In the genomic region with DNA sequence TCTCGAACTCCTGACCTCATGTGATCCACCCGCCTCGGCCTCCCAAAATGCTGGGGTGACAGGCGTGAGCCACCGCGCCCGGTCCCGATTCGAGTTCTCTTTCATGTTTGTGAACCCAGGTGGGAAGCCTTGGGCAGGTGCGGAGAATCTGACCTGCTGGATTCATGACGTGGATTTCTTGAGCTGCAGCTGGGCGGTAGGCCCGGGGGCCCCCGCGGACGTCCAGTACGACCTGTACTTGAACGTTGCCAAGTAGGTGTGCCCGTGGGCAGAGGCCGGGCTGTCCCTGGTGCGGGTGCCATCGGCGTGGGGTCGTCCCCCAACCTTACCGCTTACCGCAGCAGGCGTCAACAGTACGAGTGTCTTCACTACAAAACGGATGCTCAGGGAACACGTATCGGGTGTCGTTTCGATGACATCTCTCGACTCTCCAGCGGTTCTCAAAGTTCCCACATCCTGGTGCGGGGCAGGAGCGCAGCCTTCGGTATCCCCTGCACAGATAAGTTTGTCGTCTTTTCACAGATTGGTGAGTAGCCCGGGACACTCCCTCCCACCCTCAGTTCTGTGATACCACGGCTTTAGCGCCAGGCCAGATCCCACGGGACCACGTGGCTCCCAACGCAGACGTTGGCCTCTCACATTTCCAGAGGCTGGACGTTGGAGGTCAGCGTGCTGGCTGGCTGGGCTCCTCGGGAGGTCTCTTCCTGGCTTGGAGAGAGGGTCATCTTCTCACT, we compare ENCODE assay signal across 18 cellular contexts. TPM values are rescaled to one million over a fixed set of nuclear protein-coding genes. Genes with fewer than 3 reads are reported as not detected.
DNase-seq lines count a peak whose midpoint lies in the region; ATAC-seq and TF ChIP-seq lines count a peak whose summit lies in the region.
"Had no signal": no experiment of that assay in that cellular context is flagged by ENCODE, and none has a peak within 500 bp of the region (broad histone marks: within the 10 kb centered on the region; RNA-seq: fewer than 3 reads in every experiment).

No MANE protein-coding gene starts in this region.

- H3K36me3 Mint-ChIP-seq in chondrocyte (ENCODE audit: low read depth): no peaks in the 10 kb centered on the region
- H3K36me3 Mint-ChIP-seq in naive thymus-derived CD4-positive, alpha-beta T cell: peaks cover 0 to 24% (median 0%) of the 10 kb centered on the region in 5 donors
- H3K36me3 Mint-ChIP-seq: CD4-positive, CD25-positive, alpha-beta regulatory T cell had no signal

- POLR2A ChIA-PET in naive thymus-derived CD4-positive, alpha-beta T cell (lab: Charles Lee): no interaction called here

- no peak overlapping the region for H3K27ac ChIP-seq in right cardiac atrium (ENCODE audit: low read length)
- no peak overlapping the region for H3K27ac ChIP-seq in naive thymus-derived CD4-positive, alpha-beta T cell (ENCODE audit: low read depth, low read length)
- H3K27ac ChIP-seq in aorta (ENCODE audit: low read depth in 1 of 2, low read length in 2 of 2): no peak overlapping the region
- H3K27ac ChIP-seq: BLaER1 treated with 17β-estradiol and CSF1 and Interleukin-3, amounts not matched to agents 10 nM and 100 nM; GM23248 had no signal

- ATAC-seq in right cardiac atrium: peak; percentile 33 to 38
- ATAC-seq in naive thymus-derived CD4-positive, alpha-beta T cell: peak; percentile 12
- ATAC-seq in aorta (ENCODE audit: low FRiP score): peak; percentile 50
- ATAC-seq: HepG2, K562 had no signal

- H3K36me3 ChIP-seq in naive thymus-derived CD4-positive, alpha-beta T cell (ENCODE audit: control insufficient read depth in 2 of 3, insufficient read depth in 3 of 3, low read length in 3 of 3): no peaks in the 10 kb centered on the region
- H3K36me3 ChIP-seq in aorta (ENCODE audit: control insufficient read depth in 1 of 2, insufficient read depth in 2 of 2, low read length in 1 of 2): no peaks in the 10 kb centered on the region

- DNase-seq in right cardiac atrium: peak in 1 of 3 donors; percentile 64
- no peak for DNase-seq in cardiac septum (ENCODE audit: low spot score)
- DNase-seq in chondrocyte (ENCODE audit: low spot score): peak; percentile 84
- no peak for DNase-seq in naive thymus-derived CD4-positive, alpha-beta T cell
- peak in 1 of 2 donors; percentile 70 for DNase-seq in aorta
- no peak for DNase-seq in stimulated activated CD4-positive, alpha-beta T cell treated with anti-CD3 and anti-CD28 coated beads, Interleukin-12 subunit alpha, Interleukin-12 subunit beta, amount 100 ng/mL, for 4 hours
- no peak for DNase-seq in superior temporal gyrus (ENCODE audit: extremely low spot score)
- DNase-seq in stimulated activated CD4-positive, alpha-beta T cell treated with anti-CD3 and anti-CD28 coated beads, Interleukin-2, amount 100 ng/mL, for 48 hours: no peak
- DNase-seq: 8988T; ACHN; CD4-positive, CD25-positive, alpha-beta regulatory T cell; DMS 273 treated with DMSO at 0.1 percent for 48 hours; GM23248; H7 had no signal

- TF ChIP-seq CTCF in chondrocyte (IDR thresholded peaks at IDR 0.05): no peak

- H3K4me3 ChIP-seq in right cardiac atrium (ENCODE audit: low read length) (no peak overlapping the region), aorta (ENCODE audit: low read length in 2 of 2) (no peak overlapping the region)
- no peak overlapping the region for H3K4me3 ChIP-seq in naive thymus-derived CD4-positive, alpha-beta T cell (ENCODE audit: low read length)
- H3K4me3 ChIP-seq: GM23248, K562 had no signal

- H3K9me3 ChIP-seq in right cardiac atrium (ENCODE audit: control insufficient read depth, low read length): no peaks in the 10 kb centered on the region
- H3K9me3 ChIP-seq in naive thymus-derived CD4-positive, alpha-beta T cell (ENCODE audit: control insufficient read depth in 2 of 3, low read length in 3 of 3): no peaks in the 10 kb centered on the region
- no peaks in the 10 kb centered on the region for H3K9me3 ChIP-seq in aorta (ENCODE audit: control insufficient read depth, low read length)

- no peak overlapping the region for H3K27ac Mint-ChIP-seq in chondrocyte (ENCODE audit: unreplicated experiment)
- H3K27ac Mint-ChIP-seq in naive thymus-derived CD4-positive, alpha-beta T cell: no peak overlapping the region

- no peaks in the 10 kb centered on the region for H3K9me3 Mint-ChIP-seq in chondrocyte (ENCODE audit: low read depth)
- H3K9me3 Mint-ChIP-seq in naive thymus-derived CD4-positive, alpha-beta T cell: no peaks in the 10 kb centered on the region

- no peak overlapping the region for H3K4me3 Mint-ChIP-seq in chondrocyte (ENCODE audit: unreplicated experiment)
- H3K4me3 Mint-ChIP-seq in naive thymus-derived CD4-positive, alpha-beta T cell: no peak overlapping the region
- H3K4me3 Mint-ChIP-seq: CD4-positive, CD25-positive, alpha-beta regulatory T cell had no signal

- H3K27me3 Mint-ChIP-seq in chondrocyte (ENCODE audit: low read depth): no peaks in the 10 kb centered on the region
- no peaks in the 10 kb centered on the region for H3K27me3 Mint-ChIP-seq in naive thymus-derived CD4-positive, alpha-beta T cell
- H3K27me3 Mint-ChIP-seq: CD4-positive, CD25-positive, alpha-beta regulatory T cell had no signal

- WGBS in right cardiac atrium: 91% methylated on average over 49 of the region's 49 CpGs
- 92 to 93% methylated on average over 48 to 49 of the region's 49 CpGs for WGBS in aorta, 2 donors

- H3K27me3 ChIP-seq in right cardiac atrium (ENCODE audit: control insufficient read depth, insufficient read depth) (no peaks in the 10 kb centered on the region), aorta (ENCODE audit: control insufficient read depth in 1 of 2, insufficient read depth in 2 of 2, low read length in 1 of 2) (no peaks in the 10 kb centered on the region)
- no peaks in the 10 kb centered on the region for H3K27me3 ChIP-seq in naive thymus-derived CD4-positive, alpha-beta T cell (ENCODE audit: control insufficient read depth in 2 of 2, insufficient read depth in 2 of 2, low read length in 2 of 2)
- H3K27me3 ChIP-seq: BLaER1 treated with 17β-estradiol and CSF1 and Interleukin-3, amounts not matched to agents 10 nM and 100 nM had no signal

- CTCF ChIA-PET in naive thymus-derived CD4-positive, alpha-beta T cell (lab: Charles Lee): no interaction called here

- H3K4me1 ChIP-seq in right cardiac atrium (ENCODE audit: control insufficient read depth, insufficient read depth, low read length) (no peaks in the 10 kb centered on the region), aorta (ENCODE audit: control insufficient read depth in 1 of 2, insufficient read depth in 2 of 2, low read length in 2 of 2) (no peaks in the 10 kb centered on the region)
- H3K4me1 ChIP-seq in naive thymus-derived CD4-positive, alpha-beta T cell (ENCODE audit: control insufficient read depth in 2 of 2, insufficient read depth in 2 of 2, low read length in 2 of 2): no peaks in the 10 kb centered on the region

- intact Hi-C loops in right cardiac atrium (cut with DNase I) (no loop called here), cardiac septum (cut with DNase I) (no loop called here), aorta (cut with DNase I) (no loop called here)
- intact Hi-C loops in naive thymus-derived CD4-positive, alpha-beta T cell (cut with micrococcal nuclease): no loop called here

- no peaks in the 10 kb centered on the region for H3K4me1 Mint-ChIP-seq in chondrocyte (ENCODE audit: low read depth)
- peaks cover 0 to 14% (median 8%) of the 10 kb centered on the region in 7 donors for H3K4me1 Mint-ChIP-seq in naive thymus-derived CD4-positive, alpha-beta T cell

RNA-seq across cellular contexts. Expression of a gene that starts 15.6 kb away (rescaled TPM):
- total RNA-seq in right cardiac atrium (1 to 10 TPM; 2.6 to 4.4 (median 3.1) TPM), cardiac septum (7.6 TPM), chondrocyte (0.23 to 0.47 TPM in 2 of 3 replicates, not detected in the other), aorta (10 to 100 TPM in 1 of 2 donors, 1 to 10 TPM in 1; 6.3 to 21.9 TPM)
- polyA plus RNA-seq in right cardiac atrium (8.7 TPM), aorta (under 1 TPM in 1 of 2 donors, not detected in 1; 0.95 TPM)
- total RNA-seq in naive thymus-derived CD4-positive, alpha-beta T cell: 10 to 100 TPM in 2 of 5 experiments, 1 to 10 TPM in 1, not detected in 2; 7.9 to 23.7 (median 10.5) TPM
- under 1 TPM; 0.12 to 0.16 TPM for polyA plus RNA-seq in naive thymus-derived CD4-positive, alpha-beta T cell
- total RNA-seq: G401, GM23248, HepG2, K562 had no signal
- polyA plus RNA-seq: HepG2, K562 had no signal

RNA-seq across cellular contexts. Expression of a gene that starts 39.8 kb away (rescaled TPM):
- total RNA-seq in right cardiac atrium (100 to 1,000 TPM; 154 to 228 (median 193) TPM), cardiac septum (147 TPM), chondrocyte (270 to 332 TPM (median 327 TPM) in 3 replicates), aorta (100 to 1,000 TPM; 207 to 212 TPM)
- polyA plus RNA-seq in right cardiac atrium (159 TPM), aorta (100 to 1,000 TPM; 316 to 348 TPM)
- total RNA-seq in naive thymus-derived CD4-positive, alpha-beta T cell: 100 to 1,000 TPM; 238 to 341 (median 270) TPM
- polyA plus RNA-seq in naive thymus-derived CD4-positive, alpha-beta T cell: 100 to 1,000 TPM; 467 to 597 TPM
